ENCODE assay signal across 8 cellular contexts in genomic region chr2:238370482-238371372, GRCh38. TPM values are rescaled to one million over a fixed set of nuclear protein-coding genes. Genes with fewer than 3 reads are reported as not detected.
DNase-seq lines count a peak whose midpoint lies in the region; ATAC-seq and TF ChIP-seq lines count a peak whose summit lies in the region.

No MANE protein-coding gene starts in this region.

- in situ Hi-C loops in GM13977 (cut with MboI; ENCODE audit: low pct_unique_long_range_greater_than_20kb, low sequenced_read_pairs, unreplicated experiment), result loop anchor here (25.0 kb wide), 1 partner anchor 417 kb away; no protein-coding TSS in a partner anchor

- H3K9me3 ChIP-seq in esophagus muscularis mucosa (no peaks in the 10 kb centered on the region), neutrophil (no peaks in the 10 kb centered on the region), upper lobe of left lung (no peaks in the 10 kb centered on the region)

- TF ChIP-seq POLR2A in esophagus muscularis mucosa (IDR thresholded peaks at IDR 0.05; ENCODE audit: low read depth) (no peak), upper lobe of left lung (IDR thresholded peaks at IDR 0.05) (no peak)

- no peaks in the 10 kb centered on the region for H3K36me3 ChIP-seq in esophagus muscularis mucosa
- H3K36me3 ChIP-seq in neutrophil, result no peaks in the 10 kb centered on the region
- H3K36me3 ChIP-seq in upper lobe of left lung, result no peaks in the 10 kb centered on the region

- peak; percentile 92 for TF ChIP-seq CTCF in AG09309 (IDR thresholded peaks at IDR 0.05; ENCODE audit: control insufficient read depth, insufficient read depth, low read depth, low read length, missing control alignments)
- peak; percentile 81 for TF ChIP-seq CTCF in GM13977 (IDR thresholded peaks at IDR 0.05; ENCODE audit: extremely low read depth, insufficient read depth, missing control alignments)
- TF ChIP-seq CTCF in esophagus muscularis mucosa (IDR thresholded peaks at IDR 0.05), result peak; percentile 73 to 86 (median 77)
- peak; percentile 49 for TF ChIP-seq CTCF in neutrophil (IDR thresholded peaks at IDR 0.05)
- peak; percentile 55 to 79 (median 72) for TF ChIP-seq CTCF in upper lobe of left lung (IDR thresholded peaks at IDR 0.05)

- H3K27me3 ChIP-seq in esophagus muscularis mucosa (no peaks in the 10 kb centered on the region), neutrophil (peaks cover 12% of the 10 kb centered on the region), upper lobe of left lung (no peaks in the 10 kb centered on the region)

- H3K4me3 ChIP-seq in AG09309 (ENCODE audit: control insufficient read depth, low read depth, low read length) (no peak overlapping the region), esophagus muscularis mucosa (no peak overlapping the region), neutrophil (ENCODE audit: low read depth in 1 of 2, low read length in 1 of 2) (no peak overlapping the region), upper lobe of left lung (no peak overlapping the region)

- H3K27ac ChIP-seq in esophagus muscularis mucosa (replicated peaks in 1 of 4), result no peak overlapping the region
- H3K27ac ChIP-seq in neutrophil, result no peak overlapping the region
- H3K27ac ChIP-seq in upper lobe of left lung, result no peak overlapping the region

- H3K4me1 ChIP-seq in esophagus muscularis mucosa (peaks cover 0 to 9% (median 5%) of the 10 kb centered on the region in 4 donors), neutrophil (ENCODE audit: control insufficient read depth in 1 of 2, insufficient read depth in 1 of 2, low read depth in 1 of 2, low read length in 1 of 2) (peaks cover 0 to 6% of the 10 kb centered on the region in 2 experiments), upper lobe of left lung (no peaks in the 10 kb centered on the region)

- intact Hi-C loops in esophagus muscularis mucosa (cut with DNase I), result loop anchor here (5.0 kb wide), 1 partner anchor 417 kb away; no protein-coding TSS in a partner anchor

- DNase-seq in AG09309 (ENCODE audit: low read depth) (no peak), GM13977 (ENCODE audit: low spot score) (peak; percentile 62), NCI-H510A (lab: John Stamatoyannopoulos, UW) (peak; percentile 46), esophagus muscularis mucosa (ENCODE audit: extremely low spot score) (no peak), upper lobe of left lung (peak in 1 of 2 donors; percentile 67)
- peak; percentile 75 for DNase-seq in activated CD8-positive, alpha-beta memory T cell treated with anti-CD3 and anti-CD28 coated beads for 24 hours

- TF ChIP-seq EP300 in esophagus muscularis mucosa (IDR thresholded peaks at IDR 0.05), result no peak
- no peak for TF ChIP-seq EP300 in upper lobe of left lung (IDR thresholded peaks at IDR 0.05)

- 47% methylated on average over 15 of the region's 15 CpGs for WGBS in esophagus muscularis mucosa
- WGBS in upper lobe of left lung, 2 donors, result 48 to 53% methylated on average over 15 of the region's 15 CpGs

- ATAC-seq in upper lobe of left lung (ENCODE audit: low FRiP score in 2 of 2), result peak; percentile 90 to 96
- no peak for ATAC-seq in HG03039 (IDR thresholded peaks at IDR 0.05; ENCODE audit: unreplicated experiment)

RNA-seq across cellular contexts. Expression of gene TRAF3IP1, which starts 50.4 kb away (rescaled TPM):
- total RNA-seq in esophagus muscularis mucosa (10 to 100 TPM; 19.9 to 38.6 (median 23.6) TPM), upper lobe of left lung (10 to 100 TPM; 14.0 to 26.8 (median 18.8) TPM)

RNA-seq across cellular contexts. Expression of gene ASB1, which starts 56.0 kb away (rescaled TPM):
- 10 to 100 TPM; 19.9 to 42.1 (median 33.9) TPM for total RNA-seq in esophagus muscularis mucosa
- 10 to 100 TPM; 12.7 to 29.4 (median 24.3) TPM for total RNA-seq in upper lobe of left lung

Comparison
In these comparisons a context has a peak if more than half of its experiments do, and no peak if none do; other contexts are left out.
1. DNase-seq: peak in GM13977 (single experiment), NCI-H510A (single experiment) and activated CD8-positive, alpha-beta memory T cell treated with anti-CD3 and anti-CD28 coated beads for 24 hours (single experiment); none in AG09309 (single experiment) and esophagus muscularis mucosa (single experiment).
2. Peak in every context shown above with its lines, with median percentiles within 50 percentile points of each other: CTCF ChIP-seq.